ENCODE assay signal across 10 cellular contexts in genomic region chr22:29004647-29005371, GRCh38. TPM values are rescaled to one million over a fixed set of nuclear protein-coding genes. Genes with fewer than 3 reads are reported as not detected.
DNase-seq lines count a peak whose midpoint lies in the region; ATAC-seq and FAIRE-seq lines count a peak whose summit lies in the region.
"Had no signal": no experiment of that assay in that cellular context is flagged by ENCODE, and none has a peak within 500 bp of the region (broad histone marks: within the 10 kb centered on the region; RNA-seq: fewer than 3 reads in every experiment).

No MANE protein-coding gene starts in this region.

- in situ Hi-C loops in G401 (cut with HindIII; ENCODE audit: low sequenced_read_pairs): loop anchor here (5.0 kb wide), 1 partner anchor 202 kb away; the partner anchor contains the start of gene EMID1

- ATAC-seq in left ventricle myocardium superior (peak; percentile 91), GM18502 (IDR thresholded peaks at IDR 0.05; ENCODE audit: poor library complexity, unreplicated experiment) (no peak)

- intact Hi-C loops in left ventricle myocardium superior (cut with micrococcal nuclease): no loop called here

- FAIRE-seq in HTR-8/SVneo (lab: Jason Lieb, UNC): no peak

- peak; percentile 84 for DNase-seq in G401 (ENCODE audit: low spot score)
- peak; percentile 66 for DNase-seq in SK-N-DZ (ENCODE audit: low spot score)
- DNase-seq in left ventricle myocardium superior: peak; percentile 60
- DNase-seq in pons (ENCODE audit: low spot score): peak; percentile 47
- DNase-seq in NAMALWA (ENCODE audit: low spot score): no peak
- DNase-seq in HTR-8/SVneo (ENCODE audit: insufficient read length, low spot score): no peak
- no peak for DNase-seq in mesenteric fat pad (ENCODE audit: low spot score)
- DNase-seq: activated CD4-positive, alpha-beta T cell treated with anti-CD3 and anti-CD28 coated beads for 4 hours had no signal

RNA-seq across cellular contexts. Expression of gene C22orf31, which starts 56.8 kb away (rescaled TPM):
- total RNA-seq in G401 (2014; rRNA removed; shearing (Covaris generic)): not detected in 2 replicates
- not detected in 2 replicates for polyA plus RNA-seq in SK-N-DZ (2014; cell fraction: cytosol; rRNA removed)
- polyA plus RNA-seq in SK-N-DZ (2014; cell fraction: nucleus; rRNA removed): not detected in 2 replicates
- total RNA-seq in left ventricle myocardium superior (not detected), mesenteric fat pad (not detected)
- total RNA-seq: glomerular endothelial cell had no signal

Comparison
In these comparisons a context has a peak if more than half of its experiments do, and no peak if none do; other contexts are left out.
1. DNase-seq: peak in G401 (single experiment), SK-N-DZ (single experiment), left ventricle myocardium superior (single experiment) and pons (single experiment); none in NAMALWA (single experiment), HTR-8/SVneo (single experiment) and mesenteric fat pad (single experiment).